1 cellular context compared by ENCODE assay signal in the genomic region with DNA sequence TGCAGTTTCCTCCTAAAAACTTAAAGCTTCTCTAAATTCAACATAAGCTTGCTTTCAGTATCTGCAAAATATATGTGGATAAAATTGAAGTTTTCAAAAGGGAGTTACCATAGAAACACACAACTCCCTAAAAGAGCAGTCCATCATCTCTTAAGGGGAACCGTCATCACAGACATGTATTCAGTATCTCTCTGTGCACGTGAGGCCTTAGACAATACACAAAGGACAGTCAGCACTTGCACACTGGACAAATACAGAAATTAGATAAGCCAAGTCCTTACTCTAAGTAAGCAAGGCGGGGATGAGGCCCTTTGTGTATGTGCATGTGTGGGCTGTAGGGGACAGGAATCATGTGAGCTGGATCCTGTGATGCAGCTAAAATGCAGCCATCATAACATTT.
A peak's percentile ranks its signal among the peaks of the same experiment; 100 is the strongest.
TF ChIP-seq lines count a peak whose summit lies in the region.

No MANE protein-coding gene starts in this region.

TF ChIP-seq in K562, 482 proteins besides CTCF, POLR2A, EP300 and RAD21 (continued from another document and continues in another):
- TF ChIP-seq, protein P1, sequence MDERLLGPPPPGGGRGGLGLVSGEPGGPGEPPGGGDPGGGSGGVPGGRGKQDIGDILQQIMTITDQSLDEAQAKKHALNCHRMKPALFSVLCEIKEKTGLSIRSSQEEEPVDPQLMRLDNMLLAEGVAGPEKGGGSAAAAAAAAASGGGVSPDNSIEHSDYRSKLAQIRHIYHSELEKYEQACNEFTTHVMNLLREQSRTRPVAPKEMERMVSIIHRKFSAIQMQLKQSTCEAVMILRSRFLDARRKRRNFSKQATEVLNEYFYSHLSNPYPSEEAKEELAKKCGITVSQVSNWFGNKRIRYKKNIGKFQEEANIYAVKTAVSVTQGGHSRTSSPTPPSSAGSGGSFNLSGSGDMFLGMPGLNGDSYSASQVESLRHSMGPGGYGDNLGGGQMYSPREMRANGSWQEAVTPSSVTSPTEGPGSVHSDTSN (CRISPR knock-in tag; IDR thresholded peaks at IDR 0.05; ENCODE audit: low read depth): no peak
- TF ChIP-seq, protein P1 (tag; conservative IDR thresholded peaks at IDR 0.05; ENCODE audit: low read depth): peak; percentile 23; the same call in 1 of the 2 replicates
- TF ChIP-seq, protein P2, sequence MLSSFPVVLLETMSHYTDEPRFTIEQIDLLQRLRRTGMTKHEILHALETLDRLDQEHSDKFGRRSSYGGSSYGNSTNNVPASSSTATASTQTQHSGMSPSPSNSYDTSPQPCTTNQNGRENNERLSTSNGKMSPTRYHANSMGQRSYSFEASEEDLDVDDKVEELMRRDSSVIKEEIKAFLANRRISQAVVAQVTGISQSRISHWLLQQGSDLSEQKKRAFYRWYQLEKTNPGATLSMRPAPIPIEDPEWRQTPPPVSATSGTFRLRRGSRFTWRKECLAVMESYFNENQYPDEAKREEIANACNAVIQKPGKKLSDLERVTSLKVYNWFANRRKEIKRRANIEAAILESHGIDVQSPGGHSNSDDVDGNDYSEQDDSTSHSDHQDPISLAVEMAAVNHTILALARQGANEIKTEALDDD (IDR thresholded peaks at IDR 0.05): no peak
- TF ChIP-seq, protein P3, sequence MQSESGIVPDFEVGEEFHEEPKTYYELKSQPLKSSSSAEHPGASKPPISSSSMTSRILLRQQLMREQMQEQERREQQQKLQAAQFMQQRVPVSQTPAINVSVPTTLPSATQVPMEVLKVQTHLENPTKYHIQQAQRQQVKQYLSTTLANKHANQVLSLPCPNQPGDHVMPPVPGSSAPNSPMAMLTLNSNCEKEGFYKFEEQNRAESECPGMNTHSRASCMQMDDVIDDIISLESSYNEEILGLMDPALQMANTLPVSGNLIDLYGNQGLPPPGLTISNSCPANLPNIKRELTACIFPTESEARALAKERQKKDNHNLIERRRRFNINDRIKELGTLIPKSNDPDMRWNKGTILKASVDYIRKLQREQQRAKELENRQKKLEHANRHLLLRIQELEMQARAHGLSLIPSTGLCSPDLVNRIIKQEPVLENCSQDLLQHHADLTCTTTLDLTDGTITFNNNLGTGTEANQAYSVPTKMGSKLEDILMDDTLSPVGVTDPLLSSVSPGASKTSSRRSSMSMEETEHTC (IDR thresholded peaks at IDR 0.05): peak; percentile 42; the same call in 1 of the 2 replicates
- no peak for TF ChIP-seq KDM2B (CRISPR knock-in tag; IDR thresholded peaks at IDR 0.05)
- TF ChIP-seq ZNF445 (CRISPR knock-in tag; IDR thresholded peaks at IDR 0.05; ENCODE audit: low read depth): no peak
- no peak for TF ChIP-seq CXXC5 (CRISPR knock-in tag; IDR thresholded peaks at IDR 0.05)
- no peak for TF ChIP-seq ZFPM2 (CRISPR knock-in tag; IDR thresholded peaks at IDR 0.05)
- TF ChIP-seq TAL1 (IDR thresholded peaks at IDR 0.05): no peak
- TF ChIP-seq HIVEP1 (CRISPR knock-in tag; IDR thresholded peaks at IDR 0.05): no peak
- TF ChIP-seq, protein P4, sequence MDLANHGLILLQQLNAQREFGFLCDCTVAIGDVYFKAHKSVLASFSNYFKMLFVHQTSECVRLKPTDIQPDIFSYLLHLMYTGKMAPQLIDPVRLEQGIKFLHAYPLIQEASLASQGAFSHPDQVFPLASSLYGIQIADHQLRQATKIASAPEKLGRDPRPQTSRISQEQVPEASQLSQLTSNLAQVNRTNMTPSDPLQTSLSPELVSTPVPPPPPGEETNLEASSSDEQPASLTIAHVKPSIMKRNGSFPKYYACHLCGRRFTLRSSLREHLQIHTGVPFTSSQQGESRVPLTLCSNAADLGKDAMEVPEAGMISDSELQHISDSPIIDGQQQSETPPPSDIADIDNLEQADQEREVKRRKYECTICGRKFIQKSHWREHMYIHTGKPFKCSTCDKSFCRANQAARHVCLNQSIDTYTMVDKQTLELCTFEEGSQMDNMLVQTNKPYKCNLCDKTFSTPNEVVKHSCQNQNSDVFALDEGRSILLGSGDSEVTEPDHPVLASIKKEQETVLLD (IDR thresholded peaks at IDR 0.05): no peak
- TF ChIP-seq MECOM (CRISPR knock-in tag; IDR thresholded peaks at IDR 0.05): no peak
- peak; percentile 90 to 98 for TF ChIP-seq FOXA3 (CRISPR knock-in tag; conservative IDR thresholded peaks at IDR 0.05 in 1 of 2, IDR thresholded peaks at IDR 0.05 in 1 of 2)
- no peak for TF ChIP-seq MYC (IDR thresholded peaks at IDR 0.05; ENCODE audit: low read depth, low read length)
- no peak for TF ChIP-seq MYC (CRISPR knock-in tag; IDR thresholded peaks at IDR 0.05; ENCODE audit: borderline replicate concordance, low read depth)
- no peak for TF ChIP-seq ZC3H8 (IDR thresholded peaks at IDR 0.05)
- TF ChIP-seq SMAD3 (CRISPR knock-in tag; conservative IDR thresholded peaks at IDR 0.05): no peak
- no peak for TF ChIP-seq SRSF9 (IDR thresholded peaks at IDR 0.05; ENCODE audit: borderline replicate concordance, low read depth, low read length)
- TF ChIP-seq, protein P5, sequence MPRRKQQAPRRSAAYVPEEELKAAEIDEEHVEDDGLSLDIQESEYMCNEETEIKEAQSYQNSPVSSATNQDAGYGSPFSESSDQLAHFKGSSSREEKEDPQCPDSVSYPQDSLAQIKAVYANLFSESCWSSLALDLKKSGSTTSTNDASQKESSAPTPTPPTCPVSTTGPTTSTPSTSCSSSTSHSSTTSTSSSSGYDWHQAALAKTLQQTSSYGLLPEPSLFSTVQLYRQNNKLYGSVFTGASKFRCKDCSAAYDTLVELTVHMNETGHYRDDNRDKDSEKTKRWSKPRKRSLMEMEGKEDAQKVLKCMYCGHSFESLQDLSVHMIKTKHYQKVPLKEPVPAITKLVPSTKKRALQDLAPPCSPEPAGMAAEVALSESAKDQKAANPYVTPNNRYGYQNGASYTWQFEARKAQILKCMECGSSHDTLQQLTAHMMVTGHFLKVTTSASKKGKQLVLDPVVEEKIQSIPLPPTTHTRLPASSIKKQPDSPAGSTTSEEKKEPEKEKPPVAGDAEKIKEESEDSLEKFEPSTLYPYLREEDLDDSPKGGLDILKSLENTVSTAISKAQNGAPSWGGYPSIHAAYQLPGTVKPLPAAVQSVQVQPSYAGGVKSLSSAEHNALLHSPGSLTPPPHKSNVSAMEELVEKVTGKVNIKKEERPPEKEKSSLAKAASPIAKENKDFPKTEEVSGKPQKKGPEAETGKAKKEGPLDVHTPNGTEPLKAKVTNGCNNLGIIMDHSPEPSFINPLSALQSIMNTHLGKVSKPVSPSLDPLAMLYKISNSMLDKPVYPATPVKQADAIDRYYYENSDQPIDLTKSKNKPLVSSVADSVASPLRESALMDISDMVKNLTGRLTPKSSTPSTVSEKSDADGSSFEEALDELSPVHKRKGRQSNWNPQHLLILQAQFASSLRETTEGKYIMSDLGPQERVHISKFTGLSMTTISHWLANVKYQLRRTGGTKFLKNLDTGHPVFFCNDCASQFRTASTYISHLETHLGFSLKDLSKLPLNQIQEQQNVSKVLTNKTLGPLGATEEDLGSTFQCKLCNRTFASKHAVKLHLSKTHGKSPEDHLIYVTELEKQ (CRISPR knock-in tag; IDR thresholded peaks at IDR 0.05): no peak
- TF ChIP-seq, protein P6, sequence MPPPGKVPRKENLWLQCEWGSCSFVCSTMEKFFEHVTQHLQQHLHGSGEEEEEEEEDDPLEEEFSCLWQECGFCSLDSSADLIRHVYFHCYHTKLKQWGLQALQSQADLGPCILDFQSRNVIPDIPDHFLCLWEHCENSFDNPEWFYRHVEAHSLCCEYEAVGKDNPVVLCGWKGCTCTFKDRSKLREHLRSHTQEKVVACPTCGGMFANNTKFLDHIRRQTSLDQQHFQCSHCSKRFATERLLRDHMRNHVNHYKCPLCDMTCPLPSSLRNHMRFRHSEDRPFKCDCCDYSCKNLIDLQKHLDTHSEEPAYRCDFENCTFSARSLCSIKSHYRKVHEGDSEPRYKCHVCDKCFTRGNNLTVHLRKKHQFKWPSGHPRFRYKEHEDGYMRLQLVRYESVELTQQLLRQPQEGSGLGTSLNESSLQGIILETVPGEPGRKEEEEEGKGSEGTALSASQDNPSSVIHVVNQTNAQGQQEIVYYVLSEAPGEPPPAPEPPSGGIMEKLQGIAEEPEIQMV (tag; conservative IDR thresholded peaks at IDR 0.05; ENCODE audit: low read depth): no peak
- TF ChIP-seq, protein P7, sequence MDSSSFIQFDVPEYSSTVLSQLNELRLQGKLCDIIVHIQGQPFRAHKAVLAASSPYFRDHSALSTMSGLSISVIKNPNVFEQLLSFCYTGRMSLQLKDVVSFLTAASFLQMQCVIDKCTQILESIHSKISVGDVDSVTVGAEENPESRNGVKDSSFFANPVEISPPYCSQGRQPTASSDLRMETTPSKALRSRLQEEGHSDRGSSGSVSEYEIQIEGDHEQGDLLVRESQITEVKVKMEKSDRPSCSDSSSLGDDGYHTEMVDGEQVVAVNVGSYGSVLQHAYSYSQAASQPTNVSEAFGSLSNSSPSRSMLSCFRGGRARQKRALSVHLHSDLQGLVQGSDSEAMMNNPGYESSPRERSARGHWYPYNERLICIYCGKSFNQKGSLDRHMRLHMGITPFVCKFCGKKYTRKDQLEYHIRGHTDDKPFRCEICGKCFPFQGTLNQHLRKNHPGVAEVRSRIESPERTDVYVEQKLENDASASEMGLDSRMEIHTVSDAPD (CRISPR knock-in tag; IDR thresholded peaks at IDR 0.05): no peak
- TF ChIP-seq, protein P8, sequence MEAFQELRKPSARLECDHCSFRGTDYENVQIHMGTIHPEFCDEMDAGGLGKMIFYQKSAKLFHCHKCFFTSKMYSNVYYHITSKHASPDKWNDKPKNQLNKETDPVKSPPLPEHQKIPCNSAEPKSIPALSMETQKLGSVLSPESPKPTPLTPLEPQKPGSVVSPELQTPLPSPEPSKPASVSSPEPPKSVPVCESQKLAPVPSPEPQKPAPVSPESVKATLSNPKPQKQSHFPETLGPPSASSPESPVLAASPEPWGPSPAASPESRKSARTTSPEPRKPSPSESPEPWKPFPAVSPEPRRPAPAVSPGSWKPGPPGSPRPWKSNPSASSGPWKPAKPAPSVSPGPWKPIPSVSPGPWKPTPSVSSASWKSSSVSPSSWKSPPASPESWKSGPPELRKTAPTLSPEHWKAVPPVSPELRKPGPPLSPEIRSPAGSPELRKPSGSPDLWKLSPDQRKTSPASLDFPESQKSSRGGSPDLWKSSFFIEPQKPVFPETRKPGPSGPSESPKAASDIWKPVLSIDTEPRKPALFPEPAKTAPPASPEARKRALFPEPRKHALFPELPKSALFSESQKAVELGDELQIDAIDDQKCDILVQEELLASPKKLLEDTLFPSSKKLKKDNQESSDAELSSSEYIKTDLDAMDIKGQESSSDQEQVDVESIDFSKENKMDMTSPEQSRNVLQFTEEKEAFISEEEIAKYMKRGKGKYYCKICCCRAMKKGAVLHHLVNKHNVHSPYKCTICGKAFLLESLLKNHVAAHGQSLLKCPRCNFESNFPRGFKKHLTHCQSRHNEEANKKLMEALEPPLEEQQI (IDR thresholded peaks at IDR 0.05): peak; percentile 44; the same call in 1 of the 2 replicates
- no peak for TF ChIP-seq THRAP3 (IDR thresholded peaks at IDR 0.05; ENCODE audit: borderline replicate concordance)
- TF ChIP-seq TEAD2 (tag; IDR thresholded peaks at IDR 0.05): no peak
- TF ChIP-seq POLR2B (IDR thresholded peaks at IDR 0.05; ENCODE audit: low read depth, partially characterized antibody): no peak
- no peak for TF ChIP-seq MAFF (IDR thresholded peaks at IDR 0.05; ENCODE audit: low read length)
- TF ChIP-seq, protein P9, sequence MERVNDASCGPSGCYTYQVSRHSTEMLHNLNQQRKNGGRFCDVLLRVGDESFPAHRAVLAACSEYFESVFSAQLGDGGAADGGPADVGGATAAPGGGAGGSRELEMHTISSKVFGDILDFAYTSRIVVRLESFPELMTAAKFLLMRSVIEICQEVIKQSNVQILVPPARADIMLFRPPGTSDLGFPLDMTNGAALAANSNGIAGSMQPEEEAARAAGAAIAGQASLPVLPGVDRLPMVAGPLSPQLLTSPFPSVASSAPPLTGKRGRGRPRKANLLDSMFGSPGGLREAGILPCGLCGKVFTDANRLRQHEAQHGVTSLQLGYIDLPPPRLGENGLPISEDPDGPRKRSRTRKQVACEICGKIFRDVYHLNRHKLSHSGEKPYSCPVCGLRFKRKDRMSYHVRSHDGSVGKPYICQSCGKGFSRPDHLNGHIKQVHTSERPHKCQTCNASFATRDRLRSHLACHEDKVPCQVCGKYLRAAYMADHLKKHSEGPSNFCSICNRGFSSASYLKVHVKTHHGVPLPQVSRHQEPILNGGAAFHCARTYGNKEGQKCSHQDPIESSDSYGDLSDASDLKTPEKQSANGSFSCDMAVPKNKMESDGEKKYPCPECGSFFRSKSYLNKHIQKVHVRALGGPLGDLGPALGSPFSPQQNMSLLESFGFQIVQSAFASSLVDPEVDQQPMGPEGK (CRISPR knock-in tag; IDR thresholded peaks at IDR 0.05; ENCODE audit: borderline replicate concordance): no peak
- TF ChIP-seq ZBTB8A (IDR thresholded peaks at IDR 0.05; ENCODE audit: partially characterized antibody): no peak
- TF ChIP-seq CBX5 (IDR thresholded peaks at IDR 0.05; ENCODE audit: borderline replicate concordance, low read depth): no peak
- TF ChIP-seq ZSCAN29 (IDR thresholded peaks at IDR 0.05): no peak
- TF ChIP-seq XRCC5 (IDR thresholded peaks at IDR 0.05; ENCODE audit: low read depth, low read length): no peak
- no peak for TF ChIP-seq CREB1 (IDR thresholded peaks at IDR 0.05)
- 0 out of 2 replicates have a peak, but pooled peaks have one; percentile 24 for TF ChIP-seq CREB1 (CRISPR knock-in tag; IDR thresholded peaks at IDR 0.05)
- TF ChIP-seq ZNF766 (CRISPR knock-in tag; conservative IDR thresholded peaks at IDR 0.05): no peak
- no peak for TF ChIP-seq SIN3B (IDR thresholded peaks at IDR 0.05; ENCODE audit: low read depth)
- TF ChIP-seq FOXJ3 (CRISPR knock-in tag; IDR thresholded peaks at IDR 0.05): no peak
- TF ChIP-seq ZNF253 (CRISPR knock-in tag; conservative IDR thresholded peaks at IDR 0.05): no peak
- TF ChIP-seq XRCC3 (IDR thresholded peaks at IDR 0.05): no peak
- TF ChIP-seq ELF4 (CRISPR knock-in tag; IDR thresholded peaks at IDR 0.05): no peak
